In genomic region chr17:76009969-76010661, GRCh38 we compare ENCODE assay signal across 25 cellular contexts. TPM values are rescaled to one million over a fixed set of nuclear protein-coding genes. Genes with fewer than 3 reads are reported as not detected.
"Had no signal": no experiment of that assay in that cellular context is flagged by ENCODE, and none has a peak within 500 bp of the region (broad histone marks: within the 10 kb centered on the region; RNA-seq: fewer than 3 reads in every experiment).

No MANE protein-coding gene starts in this region.

- H3K9me3 Mint-ChIP-seq: activated naive CD8-positive, alpha-beta T cell treated with anti-CD3 and anti-CD28 coated beads for 36 hours; activated T-cell treated with anti-CD3 and anti-CD28 coated beads, Interleukin-2, amount 50 U/mL, for 24 hours; activated T-helper 17 cell treated with anti-CD3 and anti-CD28 coated beads, Interleukin-2, amount 50 U/mL, for 72 hours; effector memory CD8-positive, alpha-beta T cell; neural crest cell; type B pancreatic cell had no signal

- DNase-seq: activated CD8-positive, alpha-beta memory T cell treated with anti-CD3 and anti-CD28 coated beads for 24 hours; activated CD8-positive, alpha-beta memory T cell treated with anti-CD3 and anti-CD28 coated beads, Interleukin-2, amount 50 U/mL, for 4 hours; activated naive CD4-positive, alpha-beta T cell; activated naive CD8-positive, alpha-beta T cell treated with anti-CD3 and anti-CD28 coated beads for 36 hours; activated T-cell treated with anti-CD3 and anti-CD28 coated beads, Interleukin-2, amount 50 U/mL, for 24 hours; central memory CD4-positive, alpha-beta T cell; effector memory CD8-positive, alpha-beta T cell; gastrocnemius medialis; left colon; mesendoderm; mucosa of descending colon; retina; stimulated activated CD4-positive, alpha-beta T cell treated with anti-CD3 and anti-CD28 coated beads, Interleukin-2, amount 100 ng/mL, for 48 hours; stimulated activated CD8-positive, alpha-beta memory T cell treated with anti-CD3 and anti-CD28 coated beads, Interleukin-4, amount 100 ng/mL, for 48 hours; stimulated activated naive CD4-positive, alpha-beta T cell treated with Interleukin-2 at 50 U/mL for 16 hours; T-helper 1 cell; T-helper 9 cell had no signal

- H3K4me3 Mint-ChIP-seq: activated naive CD8-positive, alpha-beta T cell treated with anti-CD3 and anti-CD28 coated beads for 36 hours; activated T-cell treated with anti-CD3 and anti-CD28 coated beads, Interleukin-2, amount 50 U/mL, for 24 hours; activated T-helper 17 cell treated with anti-CD3 and anti-CD28 coated beads, Interleukin-2, amount 50 U/mL, for 72 hours; effector memory CD8-positive, alpha-beta T cell; neural crest cell; type B pancreatic cell; WTC11 had no signal

- H3K36me3 ChIP-seq: esophagus muscularis mucosa, gastrocnemius medialis, heart left ventricle, thoracic aorta had no signal

- H3K4me3 ChIP-seq: esophagus muscularis mucosa, gastrocnemius medialis, heart left ventricle, mucosa of descending colon, thoracic aorta had no signal

- H3K36me3 Mint-ChIP-seq: WTC11 had no signal

- H3K27ac Mint-ChIP-seq: activated naive CD8-positive, alpha-beta T cell treated with anti-CD3 and anti-CD28 coated beads for 36 hours; activated T-cell treated with anti-CD3 and anti-CD28 coated beads, Interleukin-2, amount 50 U/mL, for 24 hours; activated T-helper 17 cell treated with anti-CD3 and anti-CD28 coated beads, Interleukin-2, amount 50 U/mL, for 72 hours; effector memory CD8-positive, alpha-beta T cell; type B pancreatic cell had no signal

- H3K27ac ChIP-seq: esophagus muscularis mucosa, gastrocnemius medialis, heart left ventricle, thoracic aorta had no signal

- H3K27me3 ChIP-seq: gastrocnemius medialis, heart left ventricle had no signal

- ATAC-seq: activated T-helper 17 cell treated with anti-CD3 and anti-CD28 coated beads, Interleukin-2, amount 50 U/mL, for 72 hours; effector memory CD8-positive, alpha-beta T cell; gastrocnemius medialis; heart left ventricle; left colon; mucosa of descending colon; WTC11 had no signal

- H3K9me3 ChIP-seq: esophagus muscularis mucosa, gastrocnemius medialis, heart left ventricle, mucosa of descending colon, thoracic aorta had no signal

- H3K27me3 Mint-ChIP-seq: activated naive CD8-positive, alpha-beta T cell treated with anti-CD3 and anti-CD28 coated beads for 36 hours; activated T-cell treated with anti-CD3 and anti-CD28 coated beads, Interleukin-2, amount 50 U/mL, for 24 hours; activated T-helper 17 cell treated with anti-CD3 and anti-CD28 coated beads, Interleukin-2, amount 50 U/mL, for 72 hours; effector memory CD8-positive, alpha-beta T cell; type B pancreatic cell had no signal

RNA-seq across cellular contexts. Expression of gene EVPL, which starts 17.0 kb away (rescaled TPM):
- total RNA-seq: astrocyte, neural crest cell had no signal
